13 cellular contexts compared by ENCODE assay signal in genomic region chrX:134161162-134161561, GRCh38.
DNase-seq lines count a peak whose midpoint lies in the region; ATAC-seq, FAIRE-seq and TF ChIP-seq lines count a peak whose summit lies in the region.
"Had no signal": no experiment of that assay in that cellular context is flagged by ENCODE, and none has a peak within 500 bp of the region (broad histone marks: within the 10 kb centered on the region; RNA-seq: fewer than 3 reads in every experiment).

No MANE protein-coding gene starts in this region.

- peak overlapping the region; percentile 2 for H3K27ac Mint-ChIP-seq in activated T-helper 1 cell treated with anti-CD3 and anti-CD28 coated beads, Interleukin-12 subunit alpha, Interleukin-12 subunit beta, Interleukin-2, Interleukin-4 antibody, amounts not matched to agents 30 ng/mL and 10 ng/mL and 1 ng/mL, durations not matched to agents 14 hours and 24 hours and 36 hours
- H3K27ac Mint-ChIP-seq: activated naive CD4-positive, alpha-beta T cell treated with anti-CD3 and anti-CD28 coated beads, Interleukin-2, amount 50 U/mL, for 24 hours; CD14-positive monocyte had no signal

- no peaks in the 10 kb centered on the region for H3K79me2 ChIP-seq in HepG2 (ENCODE audit: insufficient read depth, low read length)

- in situ Hi-C loops in HepG2 (cut with HindIII; ENCODE audit: extremely low pct_ligation_motif_present, low pct_unique_long_range_greater_than_20kb) = no loop called here

- no peaks in the 10 kb centered on the region for H3K27me3 ChIP-seq in HepG2 (ENCODE audit: control insufficient read depth in 1 of 2, insufficient read depth in 2 of 2, low read length in 2 of 2)
- H3K27me3 ChIP-seq in heart right ventricle = peaks cover 0 to 59% (median 0%) of the 10 kb centered on the region in 7 donors
- H3K27me3 ChIP-seq: gastrocnemius medialis had no signal

- no peaks in the 10 kb centered on the region for H3K36me3 ChIP-seq in HepG2 (replicated peaks in 1 of 2; ENCODE audit: control insufficient read depth in 1 of 2, insufficient read depth in 2 of 2, low read length in 2 of 2)
- no peaks in the 10 kb centered on the region for H3K36me3 ChIP-seq in heart right ventricle
- H3K36me3 ChIP-seq: gastrocnemius medialis had no signal

- H4K20me1 ChIP-seq in HepG2 (ENCODE audit: insufficient read depth, low read length) = no peaks in the 10 kb centered on the region

- TF ChIP-seq CTCF in HepG2 (CRISPR knock-in tag; IDR thresholded peaks at IDR 0.05) (no peak), heart right ventricle (IDR thresholded peaks at IDR 0.05) (no peak)

- no peak for FAIRE-seq in HepG2 (lab: Jason Lieb, UNC)
- FAIRE-seq: GM12892 had no signal

- H3K4me1 Mint-ChIP-seq in activated T-helper 1 cell treated with anti-CD3 and anti-CD28 coated beads, Interleukin-12 subunit alpha, Interleukin-12 subunit beta, Interleukin-2, Interleukin-4 antibody, amounts not matched to agents 30 ng/mL and 10 ng/mL and 1 ng/mL, durations not matched to agents 14 hours and 24 hours and 36 hours (ENCODE audit: low read depth) = peaks cover 29% of the 10 kb centered on the region

- H3K4me3 Mint-ChIP-seq in activated T-helper 1 cell treated with anti-CD3 and anti-CD28 coated beads, Interleukin-12 subunit alpha, Interleukin-12 subunit beta, Interleukin-2, Interleukin-4 antibody, amounts not matched to agents 30 ng/mL and 10 ng/mL and 1 ng/mL, durations not matched to agents 14 hours and 24 hours and 36 hours = no peak overlapping the region
- H3K4me3 Mint-ChIP-seq: activated naive CD4-positive, alpha-beta T cell treated with anti-CD3 and anti-CD28 coated beads, Interleukin-2, amount 50 U/mL, for 24 hours; CD14-positive monocyte had no signal

- H3K4me3 ChIP-seq in HepG2 (replicated peaks in 1 of 3; ENCODE audit: insufficient read depth in 1 of 3, low read depth in 2 of 3, low read length in 3 of 3) = no peak overlapping the region
- H3K4me3 ChIP-seq in heart right ventricle = no peak overlapping the region
- H3K4me3 ChIP-seq: gastrocnemius medialis had no signal

- TF ChIP-seq RAD21 in HepG2 (CRISPR knock-in tag; IDR thresholded peaks at IDR 0.05) = no peak

- intact Hi-C loops in activated T-helper 1 cell treated with anti-CD3 and anti-CD28 coated beads, Interleukin-12 subunit alpha, Interleukin-12 subunit beta, Interleukin-2, Interleukin-4 antibody, amounts not matched to agents 30 ng/mL and 10 ng/mL and 1 ng/mL, durations not matched to agents 14 hours and 24 hours and 36 hours (cut with micrococcal nuclease) = no loop called here
- intact Hi-C loops in HepG2 (cut with micrococcal nuclease; ENCODE audit: unreplicated experiment) = no loop called here
- intact Hi-C loops in heart right ventricle (cut with DNase I) = no loop called here

- H3K27ac ChIP-seq in HepG2 (ENCODE audit: extremely low read length, insufficient read depth, low read length) (no peak overlapping the region), heart right ventricle (no peak overlapping the region)
- H3K27ac ChIP-seq: gastrocnemius medialis had no signal

- CTCF ChIA-PET in HepG2 (lab: Yijun Ruan, JAX; ENCODE audit: low intra/inter-chr PET ratio, low total read pairs) = no interaction called here

- H3K9me3 ChIP-seq in HepG2 (ENCODE audit: low read length) = no peaks in the 10 kb centered on the region
- H3K9me3 ChIP-seq in heart right ventricle = no peaks in the 10 kb centered on the region
- H3K9me3 ChIP-seq: gastrocnemius medialis had no signal

- no peaks in the 10 kb centered on the region for H3K9me3 Mint-ChIP-seq in activated T-helper 1 cell treated with anti-CD3 and anti-CD28 coated beads, Interleukin-12 subunit alpha, Interleukin-12 subunit beta, Interleukin-2, Interleukin-4 antibody, amounts not matched to agents 30 ng/mL and 10 ng/mL and 1 ng/mL, durations not matched to agents 14 hours and 24 hours and 36 hours
- H3K9me3 Mint-ChIP-seq: activated naive CD4-positive, alpha-beta T cell treated with anti-CD3 and anti-CD28 coated beads, Interleukin-2, amount 50 U/mL, for 24 hours had no signal

- no peaks in the 10 kb centered on the region for H3K27me3 Mint-ChIP-seq in activated T-helper 1 cell treated with anti-CD3 and anti-CD28 coated beads, Interleukin-12 subunit alpha, Interleukin-12 subunit beta, Interleukin-2, Interleukin-4 antibody, amounts not matched to agents 30 ng/mL and 10 ng/mL and 1 ng/mL, durations not matched to agents 14 hours and 24 hours and 36 hours (ENCODE audit: insufficient read depth)
- H3K27me3 Mint-ChIP-seq: activated naive CD4-positive, alpha-beta T cell treated with anti-CD3 and anti-CD28 coated beads, Interleukin-2, amount 50 U/mL, for 24 hours had no signal

- H3K4me1 ChIP-seq in HepG2 (ENCODE audit: insufficient read depth, low read length) (no peaks in the 10 kb centered on the region), heart right ventricle (no peaks in the 10 kb centered on the region)
- H3K4me1 ChIP-seq: gastrocnemius medialis had no signal

- H3K4me2 ChIP-seq in HepG2 (ENCODE audit: low read depth, low read length) = no peak overlapping the region

- BruUV-seq in HepG2 (replicated peaks; lab: Mats Ljungman, UMichigan) = no TSS peak

- peak; percentile 84 for ATAC-seq in GM18511 (IDR thresholded peaks at IDR 0.05; ENCODE audit: unreplicated experiment)
- ATAC-seq in GM19468 (IDR thresholded peaks at IDR 0.05; ENCODE audit: extremely low read depth, unreplicated experiment) = peak; percentile 76
- ATAC-seq in HG02970 (IDR thresholded peaks at IDR 0.05; ENCODE audit: low FRiP score, unreplicated experiment) = peak; percentile 95
- ATAC-seq in HepG2 = no peak
- no peak for ATAC-seq in heart right ventricle
- ATAC-seq: gastrocnemius medialis had no signal

- H3K36me3 Mint-ChIP-seq in activated T-helper 1 cell treated with anti-CD3 and anti-CD28 coated beads, Interleukin-12 subunit alpha, Interleukin-12 subunit beta, Interleukin-2, Interleukin-4 antibody, amounts not matched to agents 30 ng/mL and 10 ng/mL and 1 ng/mL, durations not matched to agents 14 hours and 24 hours and 36 hours (ENCODE audit: low read depth) = peaks cover 5% of the 10 kb centered on the region
- H3K36me3 Mint-ChIP-seq: CD14-positive monocyte had no signal

- no peak overlapping the region for H3K9ac ChIP-seq in HepG2 (ENCODE audit: insufficient read depth, low read depth, low read length)

- TF ChIP-seq POLR2A in HepG2 (IDR thresholded peaks at IDR 0.05; ENCODE audit: insufficient read depth in 1 of 2, low read depth in 2 of 2, low read length in 2 of 2) = no peak

- no peak for DNase-seq in activated T-helper 1 cell treated with anti-CD3 and anti-CD28 coated beads, Interleukin-12 subunit alpha, Interleukin-12 subunit beta, Interleukin-2, Interleukin-4 antibody, amounts not matched to agents 30 ng/mL and 10 ng/mL and 1 ng/mL, durations not matched to agents 14 hours and 24 hours and 36 hours (ENCODE audit: low spot score)
- no peak for DNase-seq in HepG2 (ENCODE audit: low spot score)
- DNase-seq in AG20443 (ENCODE audit: low spot score) = no peak
- no peak for DNase-seq in activated CD4-positive, alpha-beta T cell treated with anti-CD3 and anti-CD28 coated beads for 4 hours
- no peak for DNase-seq in heart right ventricle
- DNase-seq: gastrocnemius medialis, NCI-H1436 treated with DMSO at 0.1 percent for 48 hours had no signal

- H2AFZ ChIP-seq in HepG2 (ENCODE audit: low read length) = no peak overlapping the region

- POLR2A ChIA-PET in HepG2 (lab: Yijun Ruan, JAX) = no interaction called here

- no peak for TF ChIP-seq EP300 in HepG2 (IDR thresholded peaks at IDR 0.05; ENCODE audit: low read depth in 2 of 2, low read length in 2 of 2)
- no peak for TF ChIP-seq EP300 in HepG2 (CRISPR knock-in tag; IDR thresholded peaks at IDR 0.05; ENCODE audit: borderline replicate concordance)

- WGBS in HepG2 (ENCODE audit: low lambda C conversion rate) = 3% methylated on average over 2 of the region's 2 CpGs
- 73 to 90% methylated on average over 2 of the region's 2 CpGs for WGBS in heart right ventricle, 2 donors

TF ChIP-seq in HepG2, 621 proteins besides CTCF, POLR2A, EP300 and RAD21:
- TF ChIP-seq FOXO1 (CRISPR knock-in tag; IDR thresholded peaks at IDR 0.05) (no peak), GZF1 (CRISPR knock-in tag; IDR thresholded peaks at IDR 0.05) (no peak)
TF ChIP-seq in HepG2: peak in this region for 0.

Comparison
In these comparisons a context has a peak if more than half of its experiments do, and no peak if none do; other contexts are left out.
1. ATAC-seq: peak in GM18511 (single experiment), GM19468 (single experiment) and HG02970 (single experiment); none in HepG2 (single experiment) and heart right ventricle (0 of 8).